In the genomic region with DNA sequence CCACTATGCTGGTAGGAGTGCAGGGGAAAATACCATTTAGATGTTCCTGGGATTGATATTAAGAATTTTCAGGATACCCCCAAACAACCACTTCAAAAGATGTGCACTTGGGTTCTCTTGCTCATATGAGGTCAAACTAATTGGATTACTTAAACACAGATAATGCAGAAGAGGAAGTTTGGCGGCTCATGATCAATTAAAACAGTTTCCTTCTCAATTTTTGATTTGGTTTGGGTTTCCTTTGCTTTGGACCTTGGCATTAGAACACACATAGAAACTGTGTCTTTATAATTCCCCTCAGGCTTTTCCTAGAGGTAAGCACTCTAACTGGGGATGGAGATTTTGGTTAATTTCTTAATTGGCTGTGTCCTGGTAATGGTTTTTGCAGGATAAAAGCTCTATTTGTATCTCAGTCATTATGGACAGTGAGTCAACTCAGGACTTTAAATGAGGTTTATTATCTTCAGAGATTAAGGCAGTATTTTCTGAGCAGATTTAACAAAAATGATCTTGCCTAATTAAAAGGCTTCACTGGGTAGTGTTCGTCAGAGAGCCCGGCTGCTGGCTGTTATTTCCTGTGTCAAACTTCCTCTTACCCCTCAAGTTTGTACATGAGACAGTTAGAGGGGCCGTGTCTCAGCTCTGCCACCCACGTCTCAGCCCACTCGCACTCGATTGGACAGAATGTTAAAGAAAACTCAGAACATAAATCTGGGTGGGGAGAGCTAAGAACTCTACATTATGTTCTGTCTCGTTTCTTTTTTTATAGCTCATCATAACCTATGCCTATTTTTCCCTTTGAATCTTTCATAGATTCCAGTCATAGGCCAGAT, we compare ENCODE assay signal across 8 cellular contexts. TPM values are rescaled to one million over a fixed set of nuclear protein-coding genes. Genes with fewer than 3 reads are reported as not detected.
DNase-seq lines count a peak whose midpoint lies in the region; ATAC-seq, FAIRE-seq and TF ChIP-seq lines count a peak whose summit lies in the region.

No MANE protein-coding gene starts in this region.

- peak overlapping the region; percentile 29 for H3K4me3 ChIP-seq in naive thymus-derived CD4-positive, alpha-beta T cell (ENCODE audit: low read length)

- FAIRE-seq in RCC 7860 (lab: Jason Lieb, UNC) = no peak

- H3K36me3 ChIP-seq in naive thymus-derived CD4-positive, alpha-beta T cell (ENCODE audit: control insufficient read depth in 2 of 3, insufficient read depth in 3 of 3, low read length in 3 of 3) = no peaks in the 10 kb centered on the region

- intact Hi-C loops in naive thymus-derived CD4-positive, alpha-beta T cell (cut with micrococcal nuclease) = no loop called here
- intact Hi-C loops in Calu3 (cut with micrococcal nuclease; ENCODE audit: unreplicated experiment) = no loop called here

- peak overlapping the region in 6 of 10 donors; percentile 10 to 62 (median 55) for H3K4me3 Mint-ChIP-seq in naive thymus-derived CD4-positive, alpha-beta T cell
- no peak overlapping the region for H3K4me3 Mint-ChIP-seq in Calu3 (ENCODE audit: low read depth, unreplicated experiment)

- H3K27ac Mint-ChIP-seq in naive thymus-derived CD4-positive, alpha-beta T cell = peak overlapping the region in 6 of 9 donors; percentile 1 to 75 (median 45)
- no peak overlapping the region for H3K27ac Mint-ChIP-seq in Calu3 (ENCODE audit: unreplicated experiment)

- peaks cover 0 to 8% (median 2%) of the 10 kb centered on the region in 11 donors for H3K9me3 Mint-ChIP-seq in naive thymus-derived CD4-positive, alpha-beta T cell
- H3K9me3 Mint-ChIP-seq in Calu3 (ENCODE audit: low read depth, unreplicated experiment) = no peaks in the 10 kb centered on the region

- BruUV-seq in Calu3 (replicated peaks; lab: Mats Ljungman, UMichigan) = no TSS peak

- H3K27me3 ChIP-seq in naive thymus-derived CD4-positive, alpha-beta T cell (ENCODE audit: control insufficient read depth in 2 of 2, insufficient read depth in 2 of 2, low read length in 2 of 2) = no peaks in the 10 kb centered on the region

- peaks cover 2 to 30% (median 6%) of the 10 kb centered on the region in 5 donors for H3K27me3 Mint-ChIP-seq in naive thymus-derived CD4-positive, alpha-beta T cell
- no peaks in the 10 kb centered on the region for H3K27me3 Mint-ChIP-seq in Calu3 (ENCODE audit: unreplicated experiment)

- ATAC-seq in GM18867 (IDR thresholded peaks at IDR 0.05; ENCODE audit: unreplicated experiment) (peak; percentile 68), HG03103 (IDR thresholded peaks at IDR 0.05; ENCODE audit: low read depth, unreplicated experiment) (peak; percentile 75)
- ATAC-seq in naive thymus-derived CD4-positive, alpha-beta T cell = peak; percentile 93

- no peak for TF ChIP-seq CTCF in Calu3 (IDR thresholded peaks at IDR 0.05; ENCODE audit: unreplicated experiment)

- H3K4me1 Mint-ChIP-seq in naive thymus-derived CD4-positive, alpha-beta T cell = peaks cover 8 to 18% (median 17%) of the 10 kb centered on the region in 7 donors
- H3K4me1 Mint-ChIP-seq in Calu3 (ENCODE audit: low read depth, unreplicated experiment) = no peaks in the 10 kb centered on the region

- no peaks in the 10 kb centered on the region for H3K36me3 Mint-ChIP-seq in naive thymus-derived CD4-positive, alpha-beta T cell
- H3K36me3 Mint-ChIP-seq in Calu3 (ENCODE audit: insufficient read depth, unreplicated experiment) = no peaks in the 10 kb centered on the region

- CTCF ChIA-PET in naive thymus-derived CD4-positive, alpha-beta T cell (lab: Charles Lee) = no interaction called here
- CTCF ChIA-PET in Calu3 (lab: Charles Lee) (no interaction called here), HEK293T (lab: Yijun Ruan, JAX) (no interaction called here)

- no peaks in the 10 kb centered on the region for H3K9me3 ChIP-seq in naive thymus-derived CD4-positive, alpha-beta T cell (ENCODE audit: control insufficient read depth in 2 of 3, low read length in 3 of 3)

- DNase-seq in activated CD8-positive, alpha-beta memory T cell treated with anti-CD3 and anti-CD28 coated beads for 24 hours = peak; percentile 76
- peak in 6 of 9 donors; percentile 12 to 31 (median 20) for DNase-seq in naive thymus-derived CD4-positive, alpha-beta T cell
- DNase-seq in Calu3 (no peak), HEK293T (ENCODE audit: extremely low spot score) (no peak), NCI-H446 treated with DMSO at 0.1 percent for 48 hours (lab: John Stamatoyannopoulos, UW) (no peak), RCC 7860 (ENCODE audit: low spot score) (no peak)

- H3K4me1 ChIP-seq in naive thymus-derived CD4-positive, alpha-beta T cell (ENCODE audit: control insufficient read depth in 2 of 2, insufficient read depth in 2 of 2, low read length in 2 of 2) = peaks cover 6 to 36% of the 10 kb centered on the region in 2 donors

- no peak overlapping the region for H3K27ac ChIP-seq in naive thymus-derived CD4-positive, alpha-beta T cell (ENCODE audit: low read depth, low read length)

- POLR2A ChIA-PET in naive thymus-derived CD4-positive, alpha-beta T cell (lab: Charles Lee) = interaction anchor here (0.9 kb wide), 1 partner anchor 14 kb away, joined by 3 read pairs; no protein-coding TSS in a partner anchor
- POLR2A ChIA-PET in HEK293T (lab: Yijun Ruan, JAX) = no interaction called here

TF ChIP-seq in HEK293T, 16 proteins besides CTCF, POLR2A, EP300 and RAD21:
- TF ChIP-seq ZNF384 (IDR thresholded peaks at IDR 0.05) (no peak), FOXA1 (IDR thresholded peaks at IDR 0.05) (no peak), ARNT (IDR thresholded peaks at IDR 0.05) (no peak), FOXM1 (IDR thresholded peaks at IDR 0.05; ENCODE audit: borderline replicate concordance) (no peak), SUZ12 (IDR thresholded peaks at IDR 0.05) (no peak), CTBP1 (IDR thresholded peaks at IDR 0.05; ENCODE audit: borderline replicate concordance) (no peak), HDGF (IDR thresholded peaks at IDR 0.05; ENCODE audit: borderline replicate concordance) (no peak), NFRKB (IDR thresholded peaks at IDR 0.05) (no peak), TARDBP (IDR thresholded peaks at IDR 0.05) (no peak), ELF4 (IDR thresholded peaks at IDR 0.05) (no peak), LEF1 (IDR thresholded peaks at IDR 0.05; ENCODE audit: borderline replicate concordance) (no peak), L3MBTL2 (conservative IDR thresholded peaks at IDR 0.05) (no peak)
- TF ChIP-seq, protein P1, sequence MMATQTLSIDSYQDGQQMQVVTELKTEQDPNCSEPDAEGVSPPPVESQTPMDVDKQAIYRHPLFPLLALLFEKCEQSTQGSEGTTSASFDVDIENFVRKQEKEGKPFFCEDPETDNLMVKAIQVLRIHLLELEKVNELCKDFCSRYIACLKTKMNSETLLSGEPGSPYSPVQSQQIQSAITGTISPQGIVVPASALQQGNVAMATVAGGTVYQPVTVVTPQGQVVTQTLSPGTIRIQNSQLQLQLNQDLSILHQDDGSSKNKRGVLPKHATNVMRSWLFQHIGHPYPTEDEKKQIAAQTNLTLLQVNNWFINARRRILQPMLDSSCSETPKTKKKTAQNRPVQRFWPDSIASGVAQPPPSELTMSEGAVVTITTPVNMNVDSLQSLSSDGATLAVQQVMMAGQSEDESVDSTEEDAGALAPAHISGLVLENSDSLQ (IDR thresholded peaks at IDR 0.05) = no peak

RNA-seq across cellular contexts. Expression of a gene that starts 50.3 kb away (rescaled TPM):
- 10 to 100 TPM; 22.2 to 46.7 (median 32.1) TPM for total RNA-seq in naive thymus-derived CD4-positive, alpha-beta T cell
- polyA plus RNA-seq in naive thymus-derived CD4-positive, alpha-beta T cell = 10 to 100 TPM; 40.0 to 51.1 TPM
- total RNA-seq in Calu3 (2022) = 62.4 and 70.4 TPM in 2 replicates

Comparison
In these comparisons a context has a peak if more than half of its experiments do, and no peak if none do; other contexts are left out.
1. DNase-seq: peak in activated CD8-positive, alpha-beta memory T cell treated with anti-CD3 and anti-CD28 coated beads for 24 hours (single experiment) and naive thymus-derived CD4-positive, alpha-beta T cell (6 of 9); none in Calu3 (single experiment), HEK293T (single experiment), NCI-H446 treated with DMSO at 0.1 percent for 48 hours (single experiment) and RCC 7860 (single experiment).
2. Peak in every context shown above with its lines, with median percentiles within 50 percentile points of each other: ATAC-seq.